Comparison of ENCODE assay signal across 21 cellular contexts in genomic region chr9:131960311-131960710, GRCh38.
DNase-seq lines count a peak whose midpoint lies in the region; ATAC-seq and TF ChIP-seq lines count a peak whose summit lies in the region.
"Had no signal": no experiment of that assay in that cellular context is flagged by ENCODE, and none has a peak within 500 bp of the region (broad histone marks: within the 10 kb centered on the region; RNA-seq: fewer than 3 reads in every experiment).

No MANE protein-coding gene starts in this region.

- peak; percentile 57 for ATAC-seq in activated CD4-positive, alpha-beta T cell treated with anti-CD3 and anti-CD28 coated beads for 36 hours
- ATAC-seq: HepG2, left colon, T-cell had no signal

- no peak for TF ChIP-seq CTCF in RWPE1 (conservative IDR thresholded peaks at IDR 0.05; ENCODE audit: low read depth)

- POLR2A ChIA-PET in activated CD4-positive, alpha-beta T cell treated with anti-CD3 and anti-CD28 coated beads for 36 hours (lab: Charles Lee), result no interaction called here
- POLR2A ChIA-PET in RWPE1 (lab: Yijun Ruan, JAX; ENCODE audit: low non-redundant PET), result no interaction called here

- H3K36me3 Mint-ChIP-seq in activated CD4-positive, alpha-beta T cell treated with anti-CD3 and anti-CD28 coated beads for 36 hours (ENCODE audit: low read depth), result peaks cover 15% of the 10 kb centered on the region

- no peaks in the 10 kb centered on the region for H3K4me1 Mint-ChIP-seq in activated CD4-positive, alpha-beta T cell treated with anti-CD3 and anti-CD28 coated beads for 36 hours
- H3K4me1 Mint-ChIP-seq: activated CD4-positive, alpha-beta T cell treated with anti-CD3 and anti-CD28 coated beads, Interleukin-2, amount 10 ng/mL, durations not matched to agents 7 days and 5 days; T-cell had no signal

- H3K27ac ChIP-seq in RWPE1 (no peak overlapping the region), epithelial cell of prostate (peak overlapping the region; percentile 33)
- H3K27ac ChIP-seq: adrenal gland; BLaER1 treated with 17β-estradiol and CSF1 and Interleukin-3, amounts not matched to agents 10 nM and 100 nM; spleen; suprapubic skin had no signal

- DNase-seq in activated CD4-positive, alpha-beta T cell treated with anti-CD3 and anti-CD28 coated beads for 36 hours, result no peak
- DNase-seq in activated CD4-positive, alpha-beta T cell treated with anti-CD3 and anti-CD28 coated beads for 48 hours, result no peak
- DNase-seq in RWPE1 (ENCODE audit: low spot score) (peak; percentile 41), epithelial cell of prostate (ENCODE audit: low read depth, low spot score) (no peak), pons (ENCODE audit: low spot score) (peak; percentile 60), NCI-H446 (lab: John Stamatoyannopoulos, UW) (no peak), amniotic stem cell (lab: John Stamatoyannopoulos, UW) (no peak)
- DNase-seq in central memory CD4-positive, alpha-beta T cell, result no peak
- DNase-seq: activated CD4-positive, alpha-beta T cell treated with anti-CD3 and anti-CD28 coated beads, Interleukin-2, amount 10 ng/mL, durations not matched to agents 7 days and 5 days; adrenal gland; foreskin fibroblast; H7; left colon; NCI-H1436 treated with DMSO at 0.1 percent for 48 hours; NCI-H345; nephron progenitor cell; spleen; T-cell had no signal

- no peaks in the 10 kb centered on the region for H3K27me3 Mint-ChIP-seq in activated CD4-positive, alpha-beta T cell treated with anti-CD3 and anti-CD28 coated beads for 36 hours
- H3K27me3 Mint-ChIP-seq: activated CD4-positive, alpha-beta T cell treated with anti-CD3 and anti-CD28 coated beads, Interleukin-2, amount 10 ng/mL, durations not matched to agents 7 days and 5 days; T-cell had no signal

- intact Hi-C loops in activated CD4-positive, alpha-beta T cell treated with anti-CD3 and anti-CD28 coated beads for 36 hours (cut with DNase I, micrococcal nuclease), result no loop called here

- no peak overlapping the region for H3K4me3 Mint-ChIP-seq in activated CD4-positive, alpha-beta T cell treated with anti-CD3 and anti-CD28 coated beads for 36 hours
- H3K4me3 Mint-ChIP-seq: activated CD4-positive, alpha-beta T cell treated with anti-CD3 and anti-CD28 coated beads, Interleukin-2, amount 10 ng/mL, durations not matched to agents 7 days and 5 days; nephron progenitor cell; T-cell had no signal

- H3K27ac Mint-ChIP-seq in activated CD4-positive, alpha-beta T cell treated with anti-CD3 and anti-CD28 coated beads for 36 hours, result no peak overlapping the region
- H3K27ac Mint-ChIP-seq: activated CD4-positive, alpha-beta T cell treated with anti-CD3 and anti-CD28 coated beads, Interleukin-2, amount 10 ng/mL, durations not matched to agents 7 days and 5 days; nephron progenitor cell; T-cell had no signal

- no peaks in the 10 kb centered on the region for H3K9me3 Mint-ChIP-seq in activated CD4-positive, alpha-beta T cell treated with anti-CD3 and anti-CD28 coated beads for 36 hours (ENCODE audit: low read depth)
- H3K9me3 Mint-ChIP-seq: activated CD4-positive, alpha-beta T cell treated with anti-CD3 and anti-CD28 coated beads, Interleukin-2, amount 10 ng/mL, durations not matched to agents 7 days and 5 days; nephron progenitor cell; T-cell had no signal

- CTCF ChIA-PET in activated CD4-positive, alpha-beta T cell treated with anti-CD3 and anti-CD28 coated beads for 36 hours (lab: Charles Lee), result no interaction called here
- CTCF ChIA-PET in RWPE1 (lab: Yijun Ruan, JAX), result interaction anchor here (0.5 to 0.6 kb wide), 2 partner anchors 31 to 986 kb away, joined by 3 to 4 read pairs; no protein-coding TSS in a partner anchor

Comparison
In these comparisons a context has a peak if more than half of its experiments do, and no peak if none do; other contexts are left out.
1. DNase-seq: peak in RWPE1 (single experiment) and pons (single experiment); none in activated CD4-positive, alpha-beta T cell treated with anti-CD3 and anti-CD28 coated beads for 36 hours (single experiment), activated CD4-positive, alpha-beta T cell treated with anti-CD3 and anti-CD28 coated beads for 48 hours (single experiment), epithelial cell of prostate (single experiment), NCI-H446 (0 of 2), central memory CD4-positive, alpha-beta T cell (single experiment) and amniotic stem cell (single experiment).